Comparison of ENCODE assay signal across 8 cellular contexts in the genomic region with DNA sequence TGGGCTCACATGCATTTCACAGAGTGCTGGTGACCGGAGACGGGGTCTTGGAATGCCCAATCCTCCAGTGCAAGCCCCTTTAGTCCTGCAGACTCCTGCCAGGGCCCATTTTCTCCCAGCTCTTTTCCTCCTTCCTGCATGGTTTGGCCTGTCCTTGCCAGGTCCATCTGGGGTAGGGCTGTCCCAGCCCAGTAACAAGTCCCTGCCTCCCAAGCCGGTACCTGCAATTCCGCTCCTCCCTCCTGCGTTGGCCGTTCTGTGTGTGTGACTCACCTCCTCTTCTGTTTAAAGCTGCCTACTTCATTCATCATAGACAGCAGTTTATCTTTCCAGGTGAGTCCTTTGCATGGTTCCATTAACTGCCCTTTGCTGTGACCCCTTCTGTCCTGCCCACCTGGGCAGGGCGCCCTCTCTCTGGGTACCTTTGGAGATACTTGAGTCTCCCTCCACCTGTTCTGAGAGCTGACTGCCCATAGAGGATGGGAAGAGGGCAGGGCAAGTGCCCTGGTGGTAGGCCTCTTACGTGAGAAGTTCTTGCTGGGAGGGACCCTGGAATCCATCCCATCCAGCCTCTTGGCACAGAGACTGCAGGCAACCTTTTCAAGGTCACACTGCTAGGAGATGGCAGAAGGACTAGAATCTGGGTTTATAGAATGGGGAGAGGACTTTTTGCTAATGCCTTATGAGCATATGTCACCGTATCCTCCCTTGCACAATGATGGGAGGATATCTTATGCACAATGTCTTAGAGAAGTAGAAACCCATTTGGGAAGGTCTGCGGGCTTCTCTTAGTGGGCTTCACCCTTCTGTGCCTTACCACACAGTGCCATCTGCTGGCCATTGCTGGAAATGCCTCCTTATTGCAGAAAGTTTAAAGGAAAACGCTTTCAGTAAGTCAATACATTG. TPM values are rescaled to one million over a fixed set of nuclear protein-coding genes. Genes with fewer than 3 reads are reported as not detected.
DNase-seq lines count a peak whose midpoint lies in the region; ATAC-seq and TF ChIP-seq lines count a peak whose summit lies in the region.

No MANE protein-coding gene starts in this region.

- no peak overlapping the region for H3K18ac ChIP-seq in mesenchymal stem cell (ENCODE audit: low read depth in 1 of 2, low read length in 2 of 2)

- H3K4me1 ChIP-seq in NT2/D1 (ENCODE audit: insufficient read depth, insufficient read length) (peaks cover 10% of the 10 kb centered on the region), mesenchymal stem cell (ENCODE audit: control insufficient read depth, insufficient read depth, low read depth, low read length) (peaks cover 10% of the 10 kb centered on the region)

- CTCF ChIA-PET in activated CD8-positive, alpha-beta memory T cell treated with anti-CD3 and anti-CD28 coated beads, Interleukin-2, amount 10 ng/mL, durations not matched to agents 7 days and 5 days (lab: Charles Lee) = interaction anchor here (0.7 to 9.3 kb wide), 30 partner anchors 9 to 383 kb away, joined by 3 to 152 read pairs (median 10); a partner anchor contains a TSS

- no peak overlapping the region for H3K14ac ChIP-seq in mesenchymal stem cell (ENCODE audit: low read length in 2 of 2)

- H3K9me3 Mint-ChIP-seq in CD14-positive monocyte (no peaks in the 10 kb centered on the region), HFFc6 (no peaks in the 10 kb centered on the region), endothelial cell (ENCODE audit: unreplicated experiment) (no peaks in the 10 kb centered on the region)
- no peaks in the 10 kb centered on the region for H3K9me3 Mint-ChIP-seq in activated CD8-positive, alpha-beta memory T cell treated with anti-CD3 and anti-CD28 coated beads, Interleukin-2, amount 10 ng/mL, durations not matched to agents 7 days and 5 days (ENCODE audit: low read depth)

- ATAC-seq in activated CD8-positive, alpha-beta memory T cell treated with anti-CD3 and anti-CD28 coated beads, Interleukin-2, amount 10 ng/mL, durations not matched to agents 7 days and 5 days = peak; percentile 43
- no peak for ATAC-seq in HG02571 (IDR thresholded peaks at IDR 0.05; ENCODE audit: unreplicated experiment)

- no peak overlapping the region for H3K4me3 Mint-ChIP-seq in CD14-positive monocyte
- H3K4me3 Mint-ChIP-seq in HFFc6 = no peak overlapping the region
- no peak overlapping the region for H3K4me3 Mint-ChIP-seq in activated CD8-positive, alpha-beta memory T cell treated with anti-CD3 and anti-CD28 coated beads, Interleukin-2, amount 10 ng/mL, durations not matched to agents 7 days and 5 days
- H3K4me3 Mint-ChIP-seq in endothelial cell (ENCODE audit: unreplicated experiment) = no peak overlapping the region

- no peak overlapping the region for H2AFZ ChIP-seq in mesenchymal stem cell (ENCODE audit: low read depth, low read length)

- H2BK5ac ChIP-seq in mesenchymal stem cell (ENCODE audit: low read depth, low read length, poor library complexity, severe bottlenecking) = no peak overlapping the region

- H3K23ac ChIP-seq in mesenchymal stem cell (ENCODE audit: low read length in 2 of 2) = no peak overlapping the region

- H4K91ac ChIP-seq in mesenchymal stem cell (ENCODE audit: low read length) = no peak overlapping the region

- H3K4ac ChIP-seq in mesenchymal stem cell (ENCODE audit: low read depth in 1 of 2, low read length in 2 of 2) = no peak overlapping the region

- H4K8ac ChIP-seq in mesenchymal stem cell (ENCODE audit: low read length) = no peak overlapping the region

- DNase-seq in CD14-positive monocyte (ENCODE audit: low spot score) (peak; percentile 60), HFFc6 (peak; percentile 49), NT2/D1 (ENCODE audit: low read depth, low spot score) (peak; percentile 48), endothelial cell (ENCODE audit: low spot score) (peak; percentile 87), mesenchymal stem cell (peak; percentile 81)
- peak; percentile 87 for DNase-seq in activated CD8-positive, alpha-beta memory T cell treated with anti-CD3 and anti-CD28 coated beads, Interleukin-2, amount 10 ng/mL, durations not matched to agents 7 days and 5 days
- DNase-seq in stimulated activated CD8-positive, alpha-beta memory T cell treated with anti-CD3 and anti-CD28 coated beads, Interleukin-2, amount 100 ng/mL, for 1 hour (ENCODE audit: low read depth in 2 of 2) = peak; percentile 74 to 75

- H2BK15ac ChIP-seq in mesenchymal stem cell (ENCODE audit: low read depth, poor library complexity, severe bottlenecking) = no peak overlapping the region

- peaks cover 5% of the 10 kb centered on the region for H3K79me1 ChIP-seq in mesenchymal stem cell (replicated peaks; ENCODE audit: low read length, poor library complexity, severe bottlenecking)

- H3K4me1 Mint-ChIP-seq in CD14-positive monocyte = peaks cover 8% of the 10 kb centered on the region
- no peaks in the 10 kb centered on the region for H3K4me1 Mint-ChIP-seq in HFFc6 (ENCODE audit: low read depth)
- peaks cover 19% of the 10 kb centered on the region for H3K4me1 Mint-ChIP-seq in activated CD8-positive, alpha-beta memory T cell treated with anti-CD3 and anti-CD28 coated beads, Interleukin-2, amount 10 ng/mL, durations not matched to agents 7 days and 5 days
- peaks cover 12% of the 10 kb centered on the region for H3K4me1 Mint-ChIP-seq in endothelial cell (ENCODE audit: unreplicated experiment)

- no peak overlapping the region for H2AK5ac ChIP-seq in mesenchymal stem cell (ENCODE audit: low read length, severe bottlenecking)

- H3K27ac Mint-ChIP-seq in CD14-positive monocyte (peak overlapping the region in 2 of 7 donors; percentile 21 to 44), HFFc6 (no peak overlapping the region), endothelial cell (ENCODE audit: unreplicated experiment) (no peak overlapping the region)
- H3K27ac Mint-ChIP-seq in activated CD8-positive, alpha-beta memory T cell treated with anti-CD3 and anti-CD28 coated beads, Interleukin-2, amount 10 ng/mL, durations not matched to agents 7 days and 5 days = no peak overlapping the region

- H2BK12ac ChIP-seq in mesenchymal stem cell (ENCODE audit: low read length in 2 of 2) = no peak overlapping the region

- TF ChIP-seq CTCF in CD14-positive monocyte (IDR thresholded peaks at IDR 0.05) = peak; percentile 96
- TF ChIP-seq CTCF in HFFc6 (IDR thresholded peaks at IDR 0.05) = peak; percentile 99
- TF ChIP-seq CTCF in endothelial cell (IDR thresholded peaks at IDR 0.05; ENCODE audit: unreplicated experiment) = peak; percentile 87

- H3K4me3 ChIP-seq in NT2/D1 (ENCODE audit: insufficient read length, low read depth) = no peak overlapping the region
- H3K4me3 ChIP-seq in mesenchymal stem cell (ENCODE audit: insufficient read depth in 1 of 2, low read depth in 1 of 2, low read length in 2 of 2) = no peak overlapping the region

- H3K36me3 ChIP-seq in NT2/D1 (ENCODE audit: insufficient read depth, insufficient read length, low read length) (peaks cover 67% of the 10 kb centered on the region), mesenchymal stem cell (ENCODE audit: control insufficient read depth in 1 of 2, insufficient read depth in 2 of 2, low read depth in 1 of 2, low read length in 2 of 2) (peaks cover 52 to 64% of the 10 kb centered on the region in 2 experiments)

- no peak overlapping the region for H2BK120ac ChIP-seq in mesenchymal stem cell (ENCODE audit: low read depth, low read length)

- WGBS in mesenchymal stem cell = 69% methylated on average over 11 of the region's 11 CpGs

- peaks cover 64 to 79% of the 10 kb centered on the region in 2 donors for H3K36me3 Mint-ChIP-seq in CD14-positive monocyte
- no peaks in the 10 kb centered on the region for H3K36me3 Mint-ChIP-seq in HFFc6 (ENCODE audit: low read depth)
- peaks cover 17% of the 10 kb centered on the region for H3K36me3 Mint-ChIP-seq in activated CD8-positive, alpha-beta memory T cell treated with anti-CD3 and anti-CD28 coated beads, Interleukin-2, amount 10 ng/mL, durations not matched to agents 7 days and 5 days
- H3K36me3 Mint-ChIP-seq in endothelial cell (ENCODE audit: low read depth, unreplicated experiment) = peaks cover 39% of the 10 kb centered on the region

- H3K27me3 Mint-ChIP-seq in CD14-positive monocyte (ENCODE audit: low read depth in 3 of 3) = peaks cover 0 to 2% (median 0%) of the 10 kb centered on the region in 3 donors
- H3K27me3 Mint-ChIP-seq in HFFc6 (ENCODE audit: insufficient read depth) = no peaks in the 10 kb centered on the region
- H3K27me3 Mint-ChIP-seq in activated CD8-positive, alpha-beta memory T cell treated with anti-CD3 and anti-CD28 coated beads, Interleukin-2, amount 10 ng/mL, durations not matched to agents 7 days and 5 days = no peaks in the 10 kb centered on the region
- H3K27me3 Mint-ChIP-seq in endothelial cell (ENCODE audit: unreplicated experiment) = peaks cover 10% of the 10 kb centered on the region

- no peaks in the 10 kb centered on the region; the same call in 1 of the 2 replicates for H3K9me3 ChIP-seq in NT2/D1 (ENCODE audit: insufficient read depth, low read length)
- no peaks in the 10 kb centered on the region for H3K9me3 ChIP-seq in mesenchymal stem cell (ENCODE audit: control insufficient read depth, low read length)

- no peak overlapping the region for H3K4me2 ChIP-seq in mesenchymal stem cell (ENCODE audit: low read length, poor library complexity, severe bottlenecking)

- H3K27me3 ChIP-seq in NT2/D1 (ENCODE audit: insufficient read depth, insufficient read length) (no peaks in the 10 kb centered on the region), mesenchymal stem cell (ENCODE audit: control insufficient read depth in 1 of 2, insufficient read depth in 1 of 2, low read length in 2 of 2) (no peaks in the 10 kb centered on the region)

- H3K9ac ChIP-seq in NT2/D1 (ENCODE audit: insufficient read length, low read depth) (no peak overlapping the region), mesenchymal stem cell (ENCODE audit: low read length) (no peak overlapping the region)

- intact Hi-C loops in CD14-positive monocyte (cut with micrococcal nuclease) = loop anchor here (1.0 to 5.0 kb wide), 4 partner anchors 219 to 364 kb away; no protein-coding TSS in a partner anchor

- H3K27ac ChIP-seq in mesenchymal stem cell (ENCODE audit: low read length, poor library complexity, severe bottlenecking) = no peak overlapping the region

RNA-seq across cellular contexts. Expression of a gene that starts 29.7 kb away (rescaled TPM):
- 100 to 1,000 TPM; 149 TPM for polyA plus RNA-seq in CD14-positive monocyte
- under 1 TPM in 2 of 6 experiments, not detected in 4; 0.17 TPM for total RNA-seq in HFFc6 (2021; fragmentation: NEBNext Ultra II Directional; extraction: Animal tissue kit (Norgen Biotek cat#: 25700))
- total RNA-seq in activated CD8-positive, alpha-beta memory T cell treated with anti-CD3 and anti-CD28 coated beads, Interleukin-2, amount 10 ng/mL, durations not matched to agents 7 days and 5 days = 100 to 1,000 TPM; 150 to 305 TPM
- 5.8 TPM for total RNA-seq in endothelial cell (ENCODE audit: unreplicated experiment)
- polyA plus RNA-seq in mesenchymal stem cell (2013, experiment 1 of 2) = 1.2 TPM
- 1.2 TPM for polyA plus RNA-seq in mesenchymal stem cell (2013, experiment 2 of 2)

Comparison
In these comparisons a context has a peak if more than half of its experiments do, and no peak if none do; other contexts are left out.
1. RNA of a gene that starts 29.7 kb away (total RNA-seq): 150 to 305 TPM in activated CD8-positive, alpha-beta memory T cell treated with anti-CD3 and anti-CD28 coated beads, Interleukin-2, amount 10 ng/mL, durations not matched to agents 7 days and 5 days; 5.8 TPM in endothelial cell (single experiment) and 0.17 TPM in HFFc6; every median in the first group is over 10 times any median in the second.
2. Peak in every context shown above with its lines, with median percentiles within 50 percentile points of each other: DNase-seq and CTCF ChIP-seq.